6 cellular contexts compared by ENCODE assay signal in genomic region chr19:35986664-35987570, GRCh38. TPM values are rescaled to one million over a fixed set of nuclear protein-coding genes. Genes with fewer than 3 reads are reported as not detected.
DNase-seq lines count a peak whose midpoint lies in the region; ATAC-seq and TF ChIP-seq lines count a peak whose summit lies in the region.

No MANE protein-coding gene starts in this region.

- H3K4me1 ChIP-seq in uterus: no peaks in the 10 kb centered on the region

- no peak for ATAC-seq in HG03108 (IDR thresholded peaks at IDR 0.05; ENCODE audit: unreplicated experiment)

- intact Hi-C loops in uterus (cut with DNase I; ENCODE audit: low total_unique reads): no loop called here

- no peaks in the 10 kb centered on the region for H3K9me3 ChIP-seq in uterus

- no peak overlapping the region for H3K27ac ChIP-seq in brain microvascular endothelial cell
- H3K27ac ChIP-seq in uterus: no peak overlapping the region

- H3K27me3 ChIP-seq in brain microvascular endothelial cell (replicated peaks) (peaks cover 14% of the 10 kb centered on the region), uterus (no peaks in the 10 kb centered on the region)

- in situ Hi-C loops in brain microvascular endothelial cell (cut with HindIII; ENCODE audit: low pct_ligation_motif_present, low sequenced_read_pairs): no loop called here

- TF ChIP-seq CTCF in brain microvascular endothelial cell (IDR thresholded peaks at IDR 0.05; ENCODE audit: low read depth, low read length, missing control alignments): no peak
- no peak for TF ChIP-seq CTCF in uterus (IDR thresholded peaks at IDR 0.05)

- H3K36me3 ChIP-seq in brain microvascular endothelial cell (replicated peaks) (no peaks in the 10 kb centered on the region), uterus (no peaks in the 10 kb centered on the region)

- DNase-seq in EH (ENCODE audit: low read depth) (peak; percentile 28), NCI-H345 treated with DMSO at 0.1 percent for 48 hours (lab: John Stamatoyannopoulos, UW; ENCODE audit: unreplicated experiment) (peak; percentile 86), brain microvascular endothelial cell (no peak), occipital lobe (lab: John Stamatoyannopoulos, UW) (peak; percentile 32), uterus (no peak)

- peak overlapping the region; percentile 20 for H3K4me3 ChIP-seq in brain microvascular endothelial cell (ENCODE audit: low read depth, low read length)
- no peak overlapping the region for H3K4me3 ChIP-seq in uterus

- TF ChIP-seq POLR2A in uterus (IDR thresholded peaks at IDR 0.05): no peak

RNA-seq across cellular contexts. Expression of gene SDHAF1, which starts 8.1 kb away (rescaled TPM):
- 10.6 TPM for total RNA-seq in occipital lobe
- total RNA-seq in uterus: 10 to 100 TPM; 23.8 to 80.0 (median 43.1) TPM

RNA-seq across cellular contexts. Expression of gene SYNE4, which starts 21.7 kb away (rescaled TPM):
- not detected for total RNA-seq in occipital lobe
- 1 to 10 TPM in 1 of 4 donors, under 1 TPM in 1, not detected in 2; 0.24 to 1.7 TPM for total RNA-seq in uterus

RNA-seq across cellular contexts. Expression of gene ALKBH6, which starts 27.1 kb away (rescaled TPM):
- total RNA-seq in occipital lobe: 5.3 TPM
- total RNA-seq in uterus: 10 to 100 TPM; 10.0 to 18.5 (median 17.0) TPM

RNA-seq across cellular contexts. Expression of gene CLIP3, which starts 45.8 kb away (rescaled TPM):
- total RNA-seq in occipital lobe (27.1 TPM), uterus (10 to 100 TPM in 3 of 4 donors, 1 to 10 TPM in 1; 4.4 to 82.5 (median 34.8) TPM)

RNA-seq across cellular contexts. Expression of gene LRFN3, which starts 50.7 kb away (rescaled TPM):
- total RNA-seq in occipital lobe (10.5 TPM), uterus (10 to 100 TPM in 2 of 4 donors, 1 to 10 TPM in 2; 3.1 to 22.4 (median 9.6) TPM)

Comparison
In these comparisons a context has a peak if more than half of its experiments do, and no peak if none do; other contexts are left out.
1. DNase-seq: peak in EH (single experiment), NCI-H345 treated with DMSO at 0.1 percent for 48 hours (single experiment) and occipital lobe (single experiment); none in brain microvascular endothelial cell (single experiment) and uterus (0 of 2).